41 cellular contexts compared by ENCODE assay signal in genomic region chr3:128475355-128475754, GRCh38. TPM values are rescaled to one million over a fixed set of nuclear protein-coding genes. Genes with fewer than 3 reads are reported as not detected.
"Had no signal": no experiment of that assay in that cellular context is flagged by ENCODE, and none has a peak within 500 bp of the region (broad histone marks: within the 10 kb centered on the region; RNA-seq: fewer than 3 reads in every experiment).

No MANE protein-coding gene starts in this region.

- H3K27ac ChIP-seq: adrenal gland, ascending aorta, body of pancreas, brain microvascular endothelial cell, breast epithelium, cardiac muscle cell had no signal

- H3K4me1 Mint-ChIP-seq: activated naive CD4-positive, alpha-beta T cell treated with anti-CD3 and anti-CD28 coated beads, Interleukin-2, amount 10 ng/mL, durations not matched to agents 7 days and 5 days; activated naive CD4-positive, alpha-beta T cell treated with anti-CD3 and anti-CD28 coated beads, Interleukin-2, amount 50 U/mL, for 24 hours; activated naive CD8-positive, alpha-beta T cell treated with anti-CD3 and anti-CD28 coated beads for 36 hours; activated naive CD8-positive, alpha-beta T cell treated with anti-CD3 and anti-CD28 coated beads, Interleukin-2, amount 10 ng/mL, durations not matched to agents 7 days and 5 days; activated naive CD8-positive, alpha-beta T cell treated with anti-CD3 and anti-CD28 coated beads, Interleukin-2, amount 50 U/mL, for 24 hours; activated T-helper 17 cell treated with anti-CD3 and anti-CD28 coated beads, Interleukin-2, amount 50 U/mL, for 72 hours; central memory CD8-positive, alpha-beta T cell had no signal

- H3K4me3 ChIP-seq: adrenal gland, ascending aorta, body of pancreas, breast epithelium, cardiac muscle cell had no signal

- H3K27me3 ChIP-seq: ascending aorta, body of pancreas had no signal

- DNase-seq: activated effector memory CD4-positive, alpha-beta T cell treated with anti-CD3 and anti-CD28 coated beads, Interleukin-2, amount 50 U/mL, for 16 hours; activated effector memory CD4-positive, alpha-beta T cell treated with Interleukin-2 at 50 U/mL for 16 hours; activated gamma-delta T cell; activated gamma-delta T cell treated with Interleukin-2 at 50 U/mL for 16 hours; activated naive CD4-positive, alpha-beta T cell; activated naive CD4-positive, alpha-beta T cell treated with anti-CD3 and anti-CD28 coated beads for 36 hours; activated naive CD4-positive, alpha-beta T cell treated with anti-CD3 and anti-CD28 coated beads, Interleukin-2, amount 10 ng/mL, durations not matched to agents 7 days and 5 days; activated naive CD4-positive, alpha-beta T cell treated with anti-CD3 and anti-CD28 coated beads, Interleukin-2, amount 50 U/mL, for 16 hours; activated naive CD4-positive, alpha-beta T cell treated with Interleukin-2 at 50 U/mL for 16 hours; activated naive CD8-positive, alpha-beta T cell treated with anti-CD3 and anti-CD28 coated beads for 36 hours; activated naive CD8-positive, alpha-beta T cell treated with anti-CD3 and anti-CD28 coated beads, Interleukin-2, amount 10 ng/mL, durations not matched to agents 7 days and 5 days; activated naive CD8-positive, alpha-beta T cell treated with anti-CD3 and anti-CD28 coated beads, Interleukin-2, amount 50 U/mL, for 24 hours; activated T-cell treated with anti-CD3 and anti-CD28 coated beads, Interleukin-2, amount 50 U/mL, for 4 hours; activated T-cell treated with anti-CD3 and anti-CD28 coated beads, Interleukin-2, amount 50 U/mL, for 48 hours; activated T-cell treated with anti-CD3 and anti-CD28 coated beads, Interleukin-2, amount 50 U/mL, for 72 hours; adrenal gland; amniotic stem cell; amygdala; anterior cingulate cortex; aorta; body of pancreas; brain microvascular endothelial cell; caudate nucleus; central memory CD4-positive, alpha-beta T cell; cerebellar nuclear complex had no signal

- H3K36me3 ChIP-seq: adrenal gland, ascending aorta, brain microvascular endothelial cell, breast epithelium, cardiac muscle cell had no signal

- H3K27ac Mint-ChIP-seq: activated naive CD4-positive, alpha-beta T cell treated with anti-CD3 and anti-CD28 coated beads, Interleukin-2, amount 10 ng/mL, durations not matched to agents 7 days and 5 days; activated naive CD4-positive, alpha-beta T cell treated with anti-CD3 and anti-CD28 coated beads, Interleukin-2, amount 50 U/mL, for 24 hours; activated naive CD4-positive, alpha-beta T cell treated with anti-CD3 and anti-CD28 coated beads, Interleukin-2, amount 50 U/mL, for 72 hours; activated naive CD8-positive, alpha-beta T cell; activated naive CD8-positive, alpha-beta T cell treated with anti-CD3 and anti-CD28 coated beads for 36 hours; activated naive CD8-positive, alpha-beta T cell treated with anti-CD3 and anti-CD28 coated beads, Interleukin-2, amount 10 ng/mL, durations not matched to agents 7 days and 5 days; activated naive CD8-positive, alpha-beta T cell treated with anti-CD3 and anti-CD28 coated beads, Interleukin-2, amount 50 U/mL, for 24 hours; activated T-cell treated with anti-CD3 and anti-CD28 coated beads, Interleukin-2, amount 50 U/mL, for 72 hours; activated T-helper 1 cell treated with anti-CD3 and anti-CD28 coated beads, Interleukin-12 subunit alpha, Interleukin-12 subunit beta, Interleukin-2, Interleukin-4 antibody, amounts not matched to agents 30 ng/mL and 10 ng/mL and 1 ng/mL, durations not matched to agents 14 hours and 24 hours and 36 hours; activated T-helper 17 cell treated with anti-CD3 and anti-CD28 coated beads, Interleukin-2, amount 50 U/mL, for 72 hours; activated T-helper 2 cell treated with anti-CD3 and anti-CD28 coated beads, Interferon-gamma antibody, Interleukin-2, Interleukin-4, amounts not matched to agents 10 μg/mL and 5 μg/mL and 100 μg/mL, durations not matched to agents 14 hours and 24 hours and 36 hours; brain had no signal

- H3K4me3 Mint-ChIP-seq: activated naive CD4-positive, alpha-beta T cell treated with anti-CD3 and anti-CD28 coated beads for 36 hours; activated naive CD4-positive, alpha-beta T cell treated with anti-CD3 and anti-CD28 coated beads, Interleukin-2, amount 10 ng/mL, durations not matched to agents 7 days and 5 days; activated naive CD4-positive, alpha-beta T cell treated with anti-CD3 and anti-CD28 coated beads, Interleukin-2, amount 50 U/mL, for 24 hours; activated naive CD8-positive, alpha-beta T cell; activated naive CD8-positive, alpha-beta T cell treated with anti-CD3 and anti-CD28 coated beads for 36 hours; activated naive CD8-positive, alpha-beta T cell treated with anti-CD3 and anti-CD28 coated beads, Interleukin-2, amount 10 ng/mL, durations not matched to agents 7 days and 5 days; activated naive CD8-positive, alpha-beta T cell treated with anti-CD3 and anti-CD28 coated beads, Interleukin-2, amount 50 U/mL, for 24 hours; activated T-cell treated with anti-CD3 and anti-CD28 coated beads, Interleukin-2, amount 50 U/mL, for 4 hours; activated T-cell treated with anti-CD3 and anti-CD28 coated beads, Interleukin-2, amount 50 U/mL, for 72 hours; activated T-helper 1 cell treated with anti-CD3 and anti-CD28 coated beads, Interleukin-12 subunit alpha, Interleukin-12 subunit beta, Interleukin-2, Interleukin-4 antibody, amounts not matched to agents 30 ng/mL and 10 ng/mL and 1 ng/mL, durations not matched to agents 14 hours and 24 hours and 36 hours; activated T-helper 17 cell treated with anti-CD3 and anti-CD28 coated beads, Interleukin-2, amount 50 U/mL, for 72 hours; brain; central memory CD8-positive, alpha-beta T cell had no signal

- H3K9me3 ChIP-seq: adrenal gland, ascending aorta, body of pancreas, breast epithelium had no signal

- ATAC-seq: activated naive CD4-positive, alpha-beta T cell treated with anti-CD3 and anti-CD28 coated beads, Interleukin-2, amount 50 U/mL, for 72 hours; activated naive CD8-positive, alpha-beta T cell treated with anti-CD3 and anti-CD28 coated beads, Interleukin-2, amount 50 U/mL, for 24 hours; activated T-cell treated with anti-CD3 and anti-CD28 coated beads, Interleukin-2, amount 50 U/mL, for 4 hours; activated T-cell treated with anti-CD3 and anti-CD28 coated beads, Interleukin-2, amount 50 U/mL, for 72 hours; activated T-helper 17 cell treated with anti-CD3 and anti-CD28 coated beads, Interleukin-2, amount 50 U/mL, for 72 hours; body of pancreas had no signal

- H3K36me3 Mint-ChIP-seq: activated naive CD4-positive, alpha-beta T cell treated with anti-CD3 and anti-CD28 coated beads, Interleukin-2, amount 10 ng/mL, durations not matched to agents 7 days and 5 days; activated naive CD4-positive, alpha-beta T cell treated with anti-CD3 and anti-CD28 coated beads, Interleukin-2, amount 50 U/mL, for 72 hours; activated naive CD8-positive, alpha-beta T cell; activated naive CD8-positive, alpha-beta T cell treated with anti-CD3 and anti-CD28 coated beads for 36 hours; activated naive CD8-positive, alpha-beta T cell treated with anti-CD3 and anti-CD28 coated beads, Interleukin-2, amount 10 ng/mL, durations not matched to agents 7 days and 5 days; brain had no signal

RNA-seq across cellular contexts. Expression of gene DNAJB8, which starts 8.7 kb away (rescaled TPM):
- total RNA-seq: activated naive CD4-positive, alpha-beta T cell treated with anti-CD3 and anti-CD28 coated beads for 36 hours; activated naive CD4-positive, alpha-beta T cell treated with anti-CD3 and anti-CD28 coated beads, Interleukin-2, amount 50 U/mL, for 72 hours; activated naive CD8-positive, alpha-beta T cell treated with anti-CD3 and anti-CD28 coated beads for 36 hours; activated naive CD8-positive, alpha-beta T cell treated with anti-CD3 and anti-CD28 coated beads, Interleukin-2, amount 10 ng/mL, durations not matched to agents 7 days and 5 days; activated T-cell treated with anti-CD3 and anti-CD28 coated beads, Interleukin-2, amount 50 U/mL, for 4 hours; activated T-cell treated with anti-CD3 and anti-CD28 coated beads, Interleukin-2, amount 50 U/mL, for 72 hours; activated T-helper 1 cell treated with anti-CD3 and anti-CD28 coated beads, Interleukin-12 subunit alpha, Interleukin-12 subunit beta, Interleukin-2, Interleukin-4 antibody, amounts not matched to agents 30 ng/mL and 10 ng/mL and 1 ng/mL, durations not matched to agents 14 hours and 24 hours and 36 hours; activated T-helper 17 cell treated with anti-CD3 and anti-CD28 coated beads, Interleukin-2, amount 50 U/mL, for 72 hours; activated T-helper 2 cell treated with anti-CD3 and anti-CD28 coated beads, Interferon-gamma antibody, Interleukin-2, Interleukin-4, amounts not matched to agents 10 μg/mL and 5 μg/mL and 100 μg/mL, durations not matched to agents 14 hours and 24 hours and 36 hours; adrenal gland; aorta; ascending aorta; astrocyte; body of pancreas; breast epithelium; bronchial epithelial cell; cardiac muscle cell; cardiac septum; cerebellum; chondrocyte had no signal

RNA-seq across cellular contexts. Expression of gene GATA2, which starts 17.6 kb away (rescaled TPM):
- total RNA-seq: activated naive CD8-positive, alpha-beta T cell treated with anti-CD3 and anti-CD28 coated beads, Interleukin-2, amount 10 ng/mL, durations not matched to agents 7 days and 5 days had no signal
